Comparison of ENCODE assay signal across 8 cellular contexts in the genomic region with DNA sequence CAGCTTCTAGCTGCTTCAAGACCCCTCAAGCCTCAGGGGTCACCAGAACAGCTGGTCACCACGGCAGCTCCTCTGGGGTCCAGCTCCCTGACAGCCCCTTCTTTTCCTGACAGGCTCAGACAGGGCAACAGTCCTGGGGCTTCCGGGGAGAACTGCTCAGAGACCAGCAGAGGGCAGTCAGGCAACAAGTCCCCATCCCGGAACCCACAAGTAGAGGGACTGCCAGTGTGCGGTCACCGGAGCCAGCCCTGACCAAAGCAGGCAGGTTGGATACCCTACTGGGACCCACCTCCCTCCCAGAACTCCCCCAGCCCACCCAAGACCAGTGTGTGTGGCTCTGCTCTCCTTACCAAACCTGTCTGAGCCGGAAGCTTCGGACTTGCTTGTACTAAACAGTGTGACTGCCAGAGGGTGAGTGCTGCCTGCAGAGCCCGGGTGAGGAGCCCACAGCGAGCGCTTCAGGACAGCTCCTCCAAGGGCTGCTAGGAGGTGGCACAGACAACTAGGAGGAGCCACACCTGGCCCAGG. TPM values are rescaled to one million over a fixed set of nuclear protein-coding genes. Genes with fewer than 3 reads are reported as not detected.
DNase-seq lines count a peak whose midpoint lies in the region; ATAC-seq and TF ChIP-seq lines count a peak whose summit lies in the region.

No MANE protein-coding gene starts in this region.

- POLR2A ChIA-PET in activated naive CD8-positive, alpha-beta T cell treated with anti-CD3 and anti-CD28 coated beads, Interleukin-2, amount 10 ng/mL, durations not matched to agents 7 days and 5 days (lab: Charles Lee): interaction anchor here (1.4 to 2.1 kb wide), 2 partner anchors 17 to 324 kb away, joined by 6 to 7 read pairs; no protein-coding TSS in a partner anchor

- H3K27ac Mint-ChIP-seq in activated naive CD8-positive, alpha-beta T cell treated with anti-CD3 and anti-CD28 coated beads, Interleukin-2, amount 10 ng/mL, durations not matched to agents 7 days and 5 days: peak overlapping the region; percentile 85

- H3K9ac ChIP-seq in SU-DHL-6 (ENCODE audit: low read length): no peak overlapping the region

- intact Hi-C loops in Right ventricle myocardium superior (cut with DNase I): loop anchor here (5.0 kb wide), 1 partner anchor 66 kb away; no protein-coding TSS in a partner anchor
- intact Hi-C loops in prostate gland (cut with DNase I): loop anchor here (2.0 to 5.0 kb wide), 2 partner anchors 236 to 326 kb away; no protein-coding TSS in a partner anchor
- intact Hi-C loops in vagina (cut with DNase I): loop anchor here (5.0 kb wide), 1 partner anchor 321 kb away; no protein-coding TSS in a partner anchor

- peaks cover 2% of the 10 kb centered on the region for H3K4me1 Mint-ChIP-seq in activated naive CD8-positive, alpha-beta T cell treated with anti-CD3 and anti-CD28 coated beads, Interleukin-2, amount 10 ng/mL, durations not matched to agents 7 days and 5 days

- DNase-seq in DMS114 treated with DMSO at 0.1 percent for 48 hours (lab: John Stamatoyannopoulos, UW; ENCODE audit: unreplicated experiment) (peak; percentile 84), NCI-H1092 treated with DMSO at 0.1 percent for 48 hours (lab: John Stamatoyannopoulos, UW) (peak; percentile 44), Right ventricle myocardium superior (peak; percentile 79), prostate gland (ENCODE audit: low spot score) (peak; percentile 76), vagina (ENCODE audit: extremely low spot score in 2 of 2) (no peak)
- peak; percentile 72 for DNase-seq in activated naive CD8-positive, alpha-beta T cell treated with anti-CD3 and anti-CD28 coated beads, Interleukin-2, amount 10 ng/mL, durations not matched to agents 7 days and 5 days

- H2AFZ ChIP-seq in SU-DHL-6 (ENCODE audit: low read depth, low read length, severe bottlenecking): peak overlapping the region; percentile 34

- TF ChIP-seq POLR2A in prostate gland (IDR thresholded peaks at IDR 0.05) (no peak), vagina (IDR thresholded peaks at IDR 0.05) (no peak)

- H3K27ac ChIP-seq in SU-DHL-6 (ENCODE audit: low read depth, low read length): no peak overlapping the region
- peak overlapping the region in 1 of 2 donors; percentile 21 for H3K27ac ChIP-seq in prostate gland
- H3K27ac ChIP-seq in vagina: no peak overlapping the region

- H3K9me3 Mint-ChIP-seq in activated naive CD8-positive, alpha-beta T cell treated with anti-CD3 and anti-CD28 coated beads, Interleukin-2, amount 10 ng/mL, durations not matched to agents 7 days and 5 days: no peaks in the 10 kb centered on the region

- H3K9me2 ChIP-seq in SU-DHL-6 (replicated peaks; ENCODE audit: insufficient read depth, low read length): no peaks in the 10 kb centered on the region

- H3K36me3 ChIP-seq in SU-DHL-6 (ENCODE audit: low read length) (no peaks in the 10 kb centered on the region), prostate gland (no peaks in the 10 kb centered on the region), vagina (no peaks in the 10 kb centered on the region)

- no peaks in the 10 kb centered on the region for H3K36me3 Mint-ChIP-seq in activated naive CD8-positive, alpha-beta T cell treated with anti-CD3 and anti-CD28 coated beads, Interleukin-2, amount 10 ng/mL, durations not matched to agents 7 days and 5 days

- ATAC-seq in GM21786 (IDR thresholded peaks at IDR 0.05; ENCODE audit: unreplicated experiment): peak; percentile 64
- peak; percentile 87 for ATAC-seq in activated naive CD8-positive, alpha-beta T cell treated with anti-CD3 and anti-CD28 coated beads, Interleukin-2, amount 10 ng/mL, durations not matched to agents 7 days and 5 days (ENCODE audit: low read depth)
- peak; percentile 89 for ATAC-seq in Right ventricle myocardium superior (ENCODE audit: poor library complexity)

- H3K4me2 ChIP-seq in SU-DHL-6 (ENCODE audit: low read depth, low read length, poor library complexity, severe bottlenecking): peak overlapping the region; percentile 31

- H3K4me1 ChIP-seq in prostate gland (replicated peaks): no peaks in the 10 kb centered on the region
- H3K4me1 ChIP-seq in vagina: peaks cover 4% of the 10 kb centered on the region

- 8% methylated on average over 10 of the region's 10 CpGs for WGBS in prostate gland

- H3K4me3 Mint-ChIP-seq in activated naive CD8-positive, alpha-beta T cell treated with anti-CD3 and anti-CD28 coated beads, Interleukin-2, amount 10 ng/mL, durations not matched to agents 7 days and 5 days: peak overlapping the region; percentile 28

- no peaks in the 10 kb centered on the region for H3F3A ChIP-seq in SU-DHL-6 (ENCODE audit: insufficient read depth)

- no peaks in the 10 kb centered on the region for H3K79me2 ChIP-seq in SU-DHL-6 (ENCODE audit: insufficient read depth, low read length)

- H3K4me3 ChIP-seq in SU-DHL-6 (ENCODE audit: insufficient read depth, low read length, poor library complexity, severe bottlenecking) (no peak overlapping the region), prostate gland (peak overlapping the region in 1 of 2 donors; percentile 1), vagina (no peak overlapping the region)

- H4K20me1 ChIP-seq in SU-DHL-6 (ENCODE audit: low read depth, low read length): no peaks in the 10 kb centered on the region

- TF ChIP-seq CTCF in SU-DHL-6 (IDR thresholded peaks at IDR 0.05; ENCODE audit: insufficient read depth, low read length, poor library complexity, severe bottlenecking) (peak; percentile 95), prostate gland (IDR thresholded peaks at IDR 0.05) (peak; percentile 16 to 80 (median 70)), vagina (IDR thresholded peaks at IDR 0.05) (peak; percentile 26 to 63 (median 61))

- H3K27me3 Mint-ChIP-seq in activated naive CD8-positive, alpha-beta T cell treated with anti-CD3 and anti-CD28 coated beads, Interleukin-2, amount 10 ng/mL, durations not matched to agents 7 days and 5 days: no peaks in the 10 kb centered on the region

- H3K9me3 ChIP-seq in SU-DHL-6 (ENCODE audit: insufficient read depth, low read length): no peaks in the 10 kb centered on the region
- H3K9me3 ChIP-seq in prostate gland: no peaks in the 10 kb centered on the region
- H3K9me3 ChIP-seq in vagina: no peaks in the 10 kb centered on the region

- H3K27me3 ChIP-seq in SU-DHL-6 (ENCODE audit: low read length) (no peaks in the 10 kb centered on the region), prostate gland (replicated peaks; ENCODE audit: insufficient read depth) (no peaks in the 10 kb centered on the region), vagina (no peaks in the 10 kb centered on the region)

RNA-seq across cellular contexts. Expression of gene YKT6, which starts 40.3 kb away (rescaled TPM):
- total RNA-seq in activated naive CD8-positive, alpha-beta T cell treated with anti-CD3 and anti-CD28 coated beads, Interleukin-2, amount 10 ng/mL, durations not matched to agents 7 days and 5 days: 10 to 100 TPM; 58.9 to 62.4 TPM
- 48.9 TPM for total RNA-seq in Right ventricle myocardium superior
- 10 to 100 TPM; 63.5 to 68.4 TPM for total RNA-seq in prostate gland
- 47.6 TPM for total RNA-seq in vagina

RNA-seq across cellular contexts. Expression of gene GCK, which starts 51.8 kb away (rescaled TPM):
- total RNA-seq in activated naive CD8-positive, alpha-beta T cell treated with anti-CD3 and anti-CD28 coated beads, Interleukin-2, amount 10 ng/mL, durations not matched to agents 7 days and 5 days: under 1 TPM; 0.23 to 0.30 TPM
- total RNA-seq in Right ventricle myocardium superior: 1.3 TPM
- total RNA-seq in prostate gland: 1 to 10 TPM in 1 of 2 donors, under 1 TPM in 1; 0.91 to 2.7 TPM
- 1.7 TPM for total RNA-seq in vagina

Comparison
In these comparisons a context has a peak if more than half of its experiments do, and no peak if none do; other contexts are left out.
1. DNase-seq: peak in DMS114 treated with DMSO at 0.1 percent for 48 hours (single experiment), NCI-H1092 treated with DMSO at 0.1 percent for 48 hours (single experiment), activated naive CD8-positive, alpha-beta T cell treated with anti-CD3 and anti-CD28 coated beads, Interleukin-2, amount 10 ng/mL, durations not matched to agents 7 days and 5 days (single experiment), Right ventricle myocardium superior (single experiment) and prostate gland (single experiment); none in vagina (0 of 2).
2. Peak in every context shown above with its lines, with median percentiles within 50 percentile points of each other: ATAC-seq and CTCF ChIP-seq.